In the genomic region with DNA sequence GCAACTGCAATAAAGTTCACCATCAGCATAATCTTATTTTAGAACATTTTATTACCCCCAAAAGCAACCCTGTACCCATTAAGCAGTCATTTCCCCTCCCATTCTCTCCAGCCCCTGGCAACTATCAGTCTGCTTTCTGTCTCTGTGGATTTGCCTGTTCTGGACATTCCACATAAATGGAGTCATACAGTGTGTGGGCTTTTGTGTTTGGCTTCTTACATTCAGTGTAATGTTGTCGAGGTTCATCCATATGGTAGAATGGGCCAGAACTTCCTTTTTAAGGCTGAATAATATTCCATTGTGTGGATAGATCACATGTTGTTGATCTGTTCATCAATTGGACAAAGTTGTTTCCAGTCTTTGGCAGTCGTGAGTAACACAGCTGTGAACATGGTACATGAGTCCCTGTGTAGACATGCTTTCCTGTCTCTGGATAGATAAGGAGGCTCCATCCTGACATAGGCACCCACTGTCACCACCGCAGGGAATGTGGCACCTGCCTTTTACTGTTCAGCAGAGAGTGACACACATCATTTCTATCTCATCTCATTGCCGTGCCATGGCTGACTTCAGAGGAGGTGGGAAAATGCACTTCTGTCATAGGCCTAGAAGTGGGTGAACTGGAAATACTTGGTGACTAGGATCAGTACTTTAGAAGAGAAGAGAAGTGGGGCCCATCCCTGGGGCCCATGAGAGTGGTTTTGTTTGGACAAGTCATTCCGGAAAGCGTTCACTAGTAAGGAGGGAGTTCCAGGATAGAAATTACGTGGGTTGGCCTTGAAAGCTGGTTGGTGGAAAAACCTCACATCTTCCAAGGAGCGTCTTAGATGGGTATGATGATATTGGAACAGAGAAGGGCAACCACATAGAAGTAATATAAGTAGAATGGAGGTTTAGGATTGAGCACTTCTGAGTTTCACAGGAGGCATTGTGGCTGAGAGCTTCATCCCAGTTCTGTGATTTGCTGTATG, we compare ENCODE assay signal across 11 cellular contexts. TPM values are rescaled to one million over a fixed set of nuclear protein-coding genes. Genes with fewer than 3 reads are reported as not detected.
DNase-seq lines count a peak whose midpoint lies in the region; ATAC-seq and TF ChIP-seq lines count a peak whose summit lies in the region.
"Had no signal": no experiment of that assay in that cellular context is flagged by ENCODE, and none has a peak within 500 bp of the region (broad histone marks: within the 10 kb centered on the region; RNA-seq: fewer than 3 reads in every experiment).

No MANE protein-coding gene starts in this region.

- no peaks in the 10 kb centered on the region for H3K9me2 ChIP-seq in hepatocyte (replicated peaks; ENCODE audit: insufficient read depth)

- 68% methylated on average over 8 of the region's 8 CpGs for WGBS in hepatocyte (ENCODE audit: low lambda C conversion rate, missing lambda C conversion rate)
- 96% methylated on average over 7 to 8 of the region's 8 CpGs for WGBS in endodermal cell (ENCODE audit: insufficient coverage in 1 of 2, insufficient read length in 1 of 2), 2 experiments

- no peak for TF ChIP-seq POLR2A in breast epithelium (IDR thresholded peaks at IDR 0.05)

- H3K9me3 ChIP-seq in breast epithelium (no peaks in the 10 kb centered on the region), hepatocyte (ENCODE audit: low read depth) (no peaks in the 10 kb centered on the region), subcutaneous abdominal adipose tissue (ENCODE audit: control insufficient read depth in 5 of 5, low read length in 5 of 5) (no peaks in the 10 kb centered on the region), endodermal cell (ENCODE audit: control insufficient read depth, low read length) (no peaks in the 10 kb centered on the region)

- H3K4me1 Mint-ChIP-seq in endodermal cell: peaks cover 10% of the 10 kb centered on the region

- peak overlapping the region; percentile 6 for H3K4me2 ChIP-seq in hepatocyte
- H3K4me2 ChIP-seq: neural progenitor cell had no signal

- H3K27me3 ChIP-seq in breast epithelium (no peaks in the 10 kb centered on the region), hepatocyte (no peaks in the 10 kb centered on the region), subcutaneous abdominal adipose tissue (ENCODE audit: control insufficient read depth in 5 of 5, insufficient read depth in 4 of 5, low read length in 5 of 5) (no peaks in the 10 kb centered on the region), endodermal cell (ENCODE audit: control insufficient read depth, insufficient read depth, low read length, poor library complexity, severe bottlenecking) (no peaks in the 10 kb centered on the region)
- H3K27me3 ChIP-seq: neural progenitor cell had no signal

- H4K20me1 ChIP-seq in hepatocyte (ENCODE audit: insufficient read depth, poor library complexity, severe bottlenecking): peaks cover 17% of the 10 kb centered on the region

- no peaks in the 10 kb centered on the region for H3K27me3 Mint-ChIP-seq in endodermal cell (ENCODE audit: insufficient read depth)

- peaks cover 97% of the 10 kb centered on the region for H3K79me2 ChIP-seq in hepatocyte

- H3K36me3 Mint-ChIP-seq in endodermal cell (ENCODE audit: low read depth): peaks cover 2% of the 10 kb centered on the region

- H3K36me3 ChIP-seq in breast epithelium (no peaks in the 10 kb centered on the region), hepatocyte (replicated peaks; ENCODE audit: insufficient read depth, low read depth) (no peaks in the 10 kb centered on the region), subcutaneous abdominal adipose tissue (ENCODE audit: control insufficient read depth in 5 of 5, insufficient read depth in 5 of 5, low read length in 5 of 5) (no peaks in the 10 kb centered on the region), endodermal cell (ENCODE audit: control insufficient read depth, insufficient read depth, low read length) (no peaks in the 10 kb centered on the region)
- H3K36me3 ChIP-seq: neural progenitor cell had no signal

- peak overlapping the region in 2 of 5 donors; percentile 12 to 35 for H3K9ac ChIP-seq in subcutaneous abdominal adipose tissue (ENCODE audit: low read length in 5 of 5)
- H3K9ac ChIP-seq in endodermal cell (ENCODE audit: extremely low read depth, low read length, poor library complexity, severe bottlenecking): no peak overlapping the region
- H3K9ac ChIP-seq: neural progenitor cell had no signal

- no peak overlapping the region for H3K27ac Mint-ChIP-seq in endodermal cell
- H3K27ac Mint-ChIP-seq: neural progenitor cell had no signal

- H3K4me1 ChIP-seq in breast epithelium (no peaks in the 10 kb centered on the region), hepatocyte (ENCODE audit: insufficient read depth) (peaks cover 26% of the 10 kb centered on the region), subcutaneous abdominal adipose tissue (ENCODE audit: control insufficient read depth in 5 of 5, insufficient read depth in 5 of 5, low read length in 5 of 5) (peaks cover 11 to 50% (median 40%) of the 10 kb centered on the region in 5 donors), endodermal cell (ENCODE audit: control insufficient read depth, insufficient read depth, low read length) (no peaks in the 10 kb centered on the region)
- H3K4me1 ChIP-seq: neural progenitor cell had no signal

- intact Hi-C loops in breast epithelium (cut with DNase I; ENCODE audit: low total_unique reads): loop anchor here (5.0 kb wide), 1 partner anchor 94 kb away; no protein-coding TSS in a partner anchor

- no peak overlapping the region for H2AFZ ChIP-seq in hepatocyte
- H2AFZ ChIP-seq: neural progenitor cell had no signal

- no peak overlapping the region for H3K4me3 Mint-ChIP-seq in endodermal cell
- H3K4me3 Mint-ChIP-seq: neural progenitor cell had no signal

- TF ChIP-seq CTCF in breast epithelium (IDR thresholded peaks at IDR 0.05): no peak
- no peak for TF ChIP-seq CTCF in hepatocyte (IDR thresholded peaks at IDR 0.05; ENCODE audit: poor library complexity)
- no peak for TF ChIP-seq CTCF in endodermal cell (conservative IDR thresholded peaks at IDR 0.05)

- ATAC-seq in HG03442 (IDR thresholded peaks at IDR 0.05; ENCODE audit: unreplicated experiment): no peak

- no peaks in the 10 kb centered on the region for H3K9me3 Mint-ChIP-seq in endodermal cell
- H3K9me3 Mint-ChIP-seq: neural progenitor cell had no signal

- DNase-seq in SIG-M5 treated with dmso at 0.1 percent for 504 hours (lab: John Stamatoyannopoulos, UW; ENCODE audit: unreplicated experiment) (peak; percentile 22), SIG-M5 (lab: John Stamatoyannopoulos, UW) (no peak), breast epithelium (ENCODE audit: low spot score in 2 of 2) (no peak), hepatocyte (ENCODE audit: low spot score) (peak; percentile 49), endodermal cell (no peak), epidermal melanocyte (ENCODE audit: insufficient read length, low spot score) (no peak)
- DNase-seq: NCI-H1930 had no signal

- peak overlapping the region; percentile 30 to 52 for H3K27ac ChIP-seq in breast epithelium
- H3K27ac ChIP-seq in hepatocyte: peak overlapping the region; percentile 78
- H3K27ac ChIP-seq in subcutaneous abdominal adipose tissue (ENCODE audit: low read depth, low read length): peak overlapping the region; percentile 43
- no peak overlapping the region for H3K27ac ChIP-seq in endodermal cell (ENCODE audit: low read depth, low read length)
- H3K27ac ChIP-seq: 22Rv1, neural progenitor cell had no signal

- H3K4me3 ChIP-seq in breast epithelium: no peak overlapping the region
- H3K4me3 ChIP-seq in hepatocyte: no peak overlapping the region
- H3K4me3 ChIP-seq in subcutaneous abdominal adipose tissue (ENCODE audit: low read depth in 1 of 5, low read length in 5 of 5): no peak overlapping the region
- no peak overlapping the region for H3K4me3 ChIP-seq in endodermal cell (ENCODE audit: low read length)
- H3K4me3 ChIP-seq: neural progenitor cell had no signal

RNA-seq across cellular contexts. Expression of gene EPN2, which starts 25.8 kb away (rescaled TPM):
- total RNA-seq in breast epithelium (10 to 100 TPM; 26.6 to 36.7 (median 30.6) TPM), hepatocyte (19.0 and 19.9 TPM in 2 replicates), endodermal cell (10 to 100 TPM; 46.0 to 50.9 TPM)
- 35.9 and 48.2 TPM in 2 replicates for polyA plus RNA-seq in hepatocyte
- 27.7 TPM for polyA plus RNA-seq in endodermal cell (2013, experiment 1 of 2)
- polyA plus RNA-seq in endodermal cell (2013, experiment 2 of 2): 29.1 TPM

Comparison
In these comparisons a context has a peak if more than half of its experiments do, and no peak if none do; other contexts are left out.
1. DNase-seq: peak in SIG-M5 treated with dmso at 0.1 percent for 504 hours (single experiment) and hepatocyte (single experiment); none in SIG-M5 (single experiment), breast epithelium (0 of 2), endodermal cell (single experiment) and epidermal melanocyte (single experiment).